ENCODE assay signal across 9 cellular contexts in the genomic region with DNA sequence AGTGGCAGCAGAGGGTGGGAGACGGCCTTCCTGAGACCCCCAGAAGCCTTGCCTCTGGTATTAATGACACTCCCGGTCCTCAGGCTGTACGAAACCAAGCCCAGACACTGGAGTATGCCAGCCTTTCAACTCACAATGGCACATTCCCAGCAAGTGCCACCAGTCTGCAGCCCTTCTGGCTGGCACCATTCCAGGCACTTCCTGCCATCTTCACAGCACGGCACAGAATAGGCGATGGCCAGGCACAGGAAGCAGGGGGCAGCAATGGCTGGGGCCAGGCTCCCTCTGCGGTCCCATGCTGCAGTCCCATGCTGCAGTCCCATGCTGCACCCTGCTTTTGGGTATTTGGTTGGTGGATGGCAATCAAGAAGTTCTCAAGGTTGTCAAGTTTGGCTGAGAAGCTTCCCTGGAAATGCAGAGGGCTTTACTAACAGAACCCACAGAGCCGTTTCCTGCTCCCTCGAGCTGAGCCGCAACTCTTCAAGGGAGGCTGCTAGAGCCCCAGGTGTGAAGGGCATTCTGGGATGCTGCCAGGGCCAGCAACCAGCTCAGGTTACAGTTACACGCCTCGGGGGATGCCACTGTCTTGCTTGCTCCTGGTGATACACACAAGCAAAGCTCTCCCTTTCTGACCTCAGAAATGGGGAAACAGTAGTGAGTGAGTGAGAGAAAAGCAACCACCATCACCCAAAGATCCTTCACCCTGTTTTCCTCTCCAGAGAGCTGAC. TPM values are rescaled to one million over a fixed set of nuclear protein-coding genes. Genes with fewer than 3 reads are reported as not detected.
A peak's percentile ranks its signal among the peaks of the same experiment; 100 is the strongest.
DNase-seq lines count a peak whose midpoint lies in the region; ATAC-seq and TF ChIP-seq lines count a peak whose summit lies in the region.
"Had no signal": no experiment of that assay in that cellular context is flagged by ENCODE, and none has a peak within 500 bp of the region (broad histone marks: within the 10 kb centered on the region; RNA-seq: fewer than 3 reads in every experiment).

No MANE protein-coding gene starts in this region.

- no peak overlapping the region for H3K4me3 ChIP-seq in mucosa of descending colon
- H3K4me3 ChIP-seq: Peyer's patch had no signal

- H3K27ac Mint-ChIP-seq in endothelial cell (ENCODE audit: unreplicated experiment) = no peak overlapping the region

- peaks cover 4% of the 10 kb centered on the region for H3K4me1 ChIP-seq in mucosa of descending colon (ENCODE audit: low read depth)

- H3K27ac ChIP-seq in 22Rv1 = peak overlapping the region; percentile 63
- H3K27ac ChIP-seq: Peyer's patch had no signal

- H3K4me3 Mint-ChIP-seq in endothelial cell (ENCODE audit: unreplicated experiment) = no peak overlapping the region

- peaks cover 7% of the 10 kb centered on the region for H3K4me1 Mint-ChIP-seq in endothelial cell (ENCODE audit: unreplicated experiment)

- H3K9me3 ChIP-seq in mucosa of descending colon = no peaks in the 10 kb centered on the region
- H3K9me3 ChIP-seq: Peyer's patch had no signal

- intact Hi-C loops in mucosa of descending colon (cut with DNase I, micrococcal nuclease) = no loop called here

- TF ChIP-seq CTCF in 22Rv1 (IDR thresholded peaks at IDR 0.05) (no peak), mucosa of descending colon (IDR thresholded peaks at IDR 0.05) (no peak), endothelial cell (IDR thresholded peaks at IDR 0.05; ENCODE audit: unreplicated experiment) (no peak)

- DNase-seq in NCI-H774 (lab: John Stamatoyannopoulos, UW) (peak; percentile 33), globus pallidus (ENCODE audit: low spot score) (peak; percentile 60), mucosa of descending colon (no peak), iPS-NIHi11 (ENCODE audit: low spot score) (no peak), epidermal melanocyte (ENCODE audit: insufficient read length, low spot score) (no peak), endothelial cell (ENCODE audit: low spot score) (no peak)

- H3K36me3 Mint-ChIP-seq in endothelial cell (ENCODE audit: low read depth, unreplicated experiment) = no peaks in the 10 kb centered on the region

- H3K9me3 Mint-ChIP-seq in endothelial cell (ENCODE audit: unreplicated experiment) = no peaks in the 10 kb centered on the region

- TF ChIP-seq EP300 in Ishikawa (IDR thresholded peaks at IDR 0.05; ENCODE audit: borderline replicate concordance) = no peak; the same call in 1 of the 2 replicates

- H3K27me3 Mint-ChIP-seq in endothelial cell (ENCODE audit: unreplicated experiment) = peaks cover 9% of the 10 kb centered on the region

- TF ChIP-seq RAD21 in Ishikawa (IDR thresholded peaks at IDR 0.05; ENCODE audit: low read depth) = no peak; the same call in 1 of the 2 replicates

- ATAC-seq in mucosa of descending colon = no peak

- no peaks in the 10 kb centered on the region for H3K36me3 ChIP-seq in mucosa of descending colon (ENCODE audit: low read depth)
- H3K36me3 ChIP-seq: Peyer's patch had no signal

TF ChIP-seq in Ishikawa, 13 proteins besides CTCF, POLR2A, EP300 and RAD21:
- TF ChIP-seq, protein P1, sequence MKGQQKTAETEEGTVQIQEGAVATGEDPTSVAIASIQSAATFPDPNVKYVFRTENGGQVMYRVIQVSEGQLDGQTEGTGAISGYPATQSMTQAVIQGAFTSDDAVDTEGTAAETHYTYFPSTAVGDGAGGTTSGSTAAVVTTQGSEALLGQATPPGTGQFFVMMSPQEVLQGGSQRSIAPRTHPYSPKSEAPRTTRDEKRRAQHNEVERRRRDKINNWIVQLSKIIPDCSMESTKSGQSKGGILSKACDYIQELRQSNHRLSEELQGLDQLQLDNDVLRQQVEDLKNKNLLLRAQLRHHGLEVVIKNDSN (IDR thresholded peaks at IDR 0.05) = peak; percentile 22; the same call in 1 of the 2 replicates
- TF ChIP-seq CREB1 (IDR thresholded peaks at IDR 0.05; ENCODE audit: low read depth) (no peak), ZBTB7A (IDR thresholded peaks at IDR 0.05; ENCODE audit: low read depth) (no peak; the same call in 1 of the 2 replicates), FOXM1 (IDR thresholded peaks at IDR 0.05; ENCODE audit: borderline replicate concordance, low read depth) (no peak), YY1 (IDR thresholded peaks at IDR 0.05; ENCODE audit: low read depth) (peak; percentile 57), TEAD4 (IDR thresholded peaks at IDR 0.05) (peak; percentile 8), TAF1 (IDR thresholded peaks at IDR 0.05; ENCODE audit: low read depth) (no peak), MAX (IDR thresholded peaks at IDR 0.05) (peak; percentile 97), TCF12 (IDR thresholded peaks at IDR 0.05; ENCODE audit: low read depth) (peak; percentile 77), EGR1 (IDR thresholded peaks at IDR 0.05) (no peak), NFIC (IDR thresholded peaks at IDR 0.05) (peak; percentile 78), REST (IDR thresholded peaks at IDR 0.05; ENCODE audit: low read depth) (no peak), CEBPB (IDR thresholded peaks at IDR 0.05) (no peak)

RNA-seq across cellular contexts. Expression of gene LRFN4, which starts 23.8 kb away (rescaled TPM):
- total RNA-seq in mucosa of descending colon (10 to 100 TPM; 20.3 to 29.1 (median 27.8) TPM), endothelial cell (ENCODE audit: unreplicated experiment) (21.4 TPM)

RNA-seq across cellular contexts. Expression of gene RCE1, which starts 37.4 kb away (rescaled TPM):
- total RNA-seq in mucosa of descending colon = 10 to 100 TPM; 24.9 to 27.2 (median 27.2) TPM
- 25.2 TPM for total RNA-seq in endothelial cell (ENCODE audit: unreplicated experiment)

Comparison
In these comparisons a context has a peak if more than half of its experiments do, and no peak if none do; other contexts are left out.
1. DNase-seq: peak in NCI-H774 (single experiment) and globus pallidus (single experiment); none in mucosa of descending colon (0 of 3), iPS-NIHi11 (single experiment), epidermal melanocyte (single experiment) and endothelial cell (single experiment).